ENCODE assay signal across 1 cellular context in the genomic region with DNA sequence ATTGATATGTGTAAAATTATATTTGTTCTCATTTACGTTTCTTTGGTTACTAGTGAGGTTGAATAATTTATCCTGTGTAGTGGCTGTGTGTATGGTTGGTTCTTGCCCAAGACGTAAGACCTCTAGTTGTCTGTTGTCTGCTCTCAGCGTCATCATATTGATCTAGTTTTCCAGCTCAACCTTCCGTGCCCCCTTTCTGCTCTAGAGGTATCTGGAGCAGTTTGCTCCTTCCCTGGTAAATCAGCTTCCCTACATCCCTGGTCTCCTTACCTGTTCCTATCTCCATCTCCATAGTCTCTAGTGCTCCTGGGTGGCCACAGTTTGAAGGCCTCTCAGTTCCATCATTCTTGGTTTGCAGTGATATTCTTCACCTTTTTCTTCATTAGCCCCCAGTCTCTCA.
TF ChIP-seq lines count a peak whose summit lies in the region.

No MANE protein-coding gene starts in this region.

TF ChIP-seq in WTC11, 78 proteins besides CTCF, POLR2A, EP300 and RAD21 (continued from another document):
- TF ChIP-seq, protein P1, sequence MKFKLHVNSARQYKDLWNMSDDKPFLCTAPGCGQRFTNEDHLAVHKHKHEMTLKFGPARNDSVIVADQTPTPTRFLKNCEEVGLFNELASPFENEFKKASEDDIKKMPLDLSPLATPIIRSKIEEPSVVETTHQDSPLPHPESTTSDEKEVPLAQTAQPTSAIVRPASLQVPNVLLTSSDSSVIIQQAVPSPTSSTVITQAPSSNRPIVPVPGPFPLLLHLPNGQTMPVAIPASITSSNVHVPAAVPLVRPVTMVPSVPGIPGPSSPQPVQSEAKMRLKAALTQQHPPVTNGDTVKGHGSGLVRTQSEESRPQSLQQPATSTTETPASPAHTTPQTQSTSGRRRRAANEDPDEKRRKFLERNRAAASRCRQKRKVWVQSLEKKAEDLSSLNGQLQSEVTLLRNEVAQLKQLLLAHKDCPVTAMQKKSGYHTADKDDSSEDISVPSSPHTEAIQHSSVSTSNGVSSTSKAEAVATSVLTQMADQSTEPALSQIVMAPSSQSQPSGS (CRISPR knock-in tag; IDR thresholded peaks at IDR 0.05; ENCODE audit: borderline replicate concordance, low read depth) = no peak
- no peak for TF ChIP-seq SMAD3 (CRISPR knock-in tag; IDR thresholded peaks at IDR 0.05; ENCODE audit: borderline replicate concordance)
- TF ChIP-seq, protein P2, sequence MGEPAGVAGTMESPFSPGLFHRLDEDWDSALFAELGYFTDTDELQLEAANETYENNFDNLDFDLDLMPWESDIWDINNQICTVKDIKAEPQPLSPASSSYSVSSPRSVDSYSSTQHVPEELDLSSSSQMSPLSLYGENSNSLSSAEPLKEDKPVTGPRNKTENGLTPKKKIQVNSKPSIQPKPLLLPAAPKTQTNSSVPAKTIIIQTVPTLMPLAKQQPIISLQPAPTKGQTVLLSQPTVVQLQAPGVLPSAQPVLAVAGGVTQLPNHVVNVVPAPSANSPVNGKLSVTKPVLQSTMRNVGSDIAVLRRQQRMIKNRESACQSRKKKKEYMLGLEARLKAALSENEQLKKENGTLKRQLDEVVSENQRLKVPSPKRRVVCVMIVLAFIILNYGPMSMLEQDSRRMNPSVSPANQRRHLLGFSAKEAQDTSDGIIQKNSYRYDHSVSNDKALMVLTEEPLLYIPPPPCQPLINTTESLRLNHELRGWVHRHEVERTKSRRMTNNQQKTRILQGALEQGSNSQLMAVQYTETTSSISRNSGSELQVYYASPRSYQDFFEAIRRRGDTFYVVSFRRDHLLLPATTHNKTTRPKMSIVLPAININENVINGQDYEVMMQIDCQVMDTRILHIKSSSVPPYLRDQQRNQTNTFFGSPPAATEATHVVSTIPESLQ (CRISPR knock-in tag; IDR thresholded peaks at IDR 0.05) = no peak
- TF ChIP-seq ZNF416 (CRISPR knock-in tag; IDR thresholded peaks at IDR 0.05) = no peak
- no peak for TF ChIP-seq JUN (CRISPR knock-in tag; IDR thresholded peaks at IDR 0.05)
- TF ChIP-seq KAT7 (CRISPR knock-in tag; IDR thresholded peaks at IDR 0.05; ENCODE audit: borderline replicate concordance) = no peak
- TF ChIP-seq, protein P3, sequence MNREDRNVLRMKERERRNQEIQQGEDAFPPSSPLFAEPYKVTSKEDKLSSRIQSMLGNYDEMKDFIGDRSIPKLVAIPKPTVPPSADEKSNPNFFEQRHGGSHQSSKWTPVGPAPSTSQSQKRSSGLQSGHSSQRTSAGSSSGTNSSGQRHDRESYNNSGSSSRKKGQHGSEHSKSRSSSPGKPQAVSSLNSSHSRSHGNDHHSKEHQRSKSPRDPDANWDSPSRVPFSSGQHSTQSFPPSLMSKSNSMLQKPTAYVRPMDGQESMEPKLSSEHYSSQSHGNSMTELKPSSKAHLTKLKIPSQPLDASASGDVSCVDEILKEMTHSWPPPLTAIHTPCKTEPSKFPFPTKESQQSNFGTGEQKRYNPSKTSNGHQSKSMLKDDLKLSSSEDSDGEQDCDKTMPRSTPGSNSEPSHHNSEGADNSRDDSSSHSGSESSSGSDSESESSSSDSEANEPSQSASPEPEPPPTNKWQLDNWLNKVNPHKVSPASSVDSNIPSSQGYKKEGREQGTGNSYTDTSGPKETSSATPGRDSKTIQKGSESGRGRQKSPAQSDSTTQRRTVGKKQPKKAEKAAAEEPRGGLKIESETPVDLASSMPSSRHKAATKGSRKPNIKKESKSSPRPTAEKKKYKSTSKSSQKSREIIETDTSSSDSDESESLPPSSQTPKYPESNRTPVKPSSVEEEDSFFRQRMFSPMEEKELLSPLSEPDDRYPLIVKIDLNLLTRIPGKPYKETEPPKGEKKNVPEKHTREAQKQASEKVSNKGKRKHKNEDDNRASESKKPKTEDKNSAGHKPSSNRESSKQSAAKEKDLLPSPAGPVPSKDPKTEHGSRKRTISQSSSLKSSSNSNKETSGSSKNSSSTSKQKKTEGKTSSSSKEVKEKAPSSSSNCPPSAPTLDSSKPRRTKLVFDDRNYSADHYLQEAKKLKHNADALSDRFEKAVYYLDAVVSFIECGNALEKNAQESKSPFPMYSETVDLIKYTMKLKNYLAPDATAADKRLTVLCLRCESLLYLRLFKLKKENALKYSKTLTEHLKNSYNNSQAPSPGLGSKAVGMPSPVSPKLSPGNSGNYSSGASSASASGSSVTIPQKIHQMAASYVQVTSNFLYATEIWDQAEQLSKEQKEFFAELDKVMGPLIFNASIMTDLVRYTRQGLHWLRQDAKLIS (CRISPR knock-in tag; IDR thresholded peaks at IDR 0.05; ENCODE audit: borderline replicate concordance) = no peak
- TF ChIP-seq ZNF671 (CRISPR knock-in tag; IDR thresholded peaks at IDR 0.05) = no peak
- TF ChIP-seq, protein P4, sequence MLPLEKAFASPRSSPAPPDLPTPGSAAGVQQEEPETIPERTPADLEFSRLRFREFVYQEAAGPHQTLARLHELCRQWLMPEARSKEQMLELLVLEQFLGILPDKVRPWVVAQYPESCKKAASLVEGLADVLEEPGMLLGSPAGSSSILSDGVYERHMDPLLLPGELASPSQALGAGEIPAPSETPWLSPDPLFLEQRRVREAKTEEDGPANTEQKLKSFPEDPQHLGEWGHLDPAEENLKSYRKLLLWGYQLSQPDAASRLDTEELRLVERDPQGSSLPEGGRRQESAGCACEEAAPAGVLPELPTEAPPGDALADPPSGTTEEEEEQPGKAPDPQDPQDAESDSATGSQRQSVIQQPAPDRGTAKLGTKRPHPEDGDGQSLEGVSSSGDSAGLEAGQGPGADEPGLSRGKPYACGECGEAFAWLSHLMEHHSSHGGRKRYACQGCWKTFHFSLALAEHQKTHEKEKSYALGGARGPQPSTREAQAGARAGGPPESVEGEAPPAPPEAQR (CRISPR knock-in tag; IDR thresholded peaks at IDR 0.05) = no peak
- no peak for TF ChIP-seq HMGA2 (CRISPR knock-in tag; IDR thresholded peaks at IDR 0.05)
- TF ChIP-seq SOX15 (CRISPR knock-in tag; IDR thresholded peaks at IDR 0.05) = no peak
- TF ChIP-seq, protein P5, sequence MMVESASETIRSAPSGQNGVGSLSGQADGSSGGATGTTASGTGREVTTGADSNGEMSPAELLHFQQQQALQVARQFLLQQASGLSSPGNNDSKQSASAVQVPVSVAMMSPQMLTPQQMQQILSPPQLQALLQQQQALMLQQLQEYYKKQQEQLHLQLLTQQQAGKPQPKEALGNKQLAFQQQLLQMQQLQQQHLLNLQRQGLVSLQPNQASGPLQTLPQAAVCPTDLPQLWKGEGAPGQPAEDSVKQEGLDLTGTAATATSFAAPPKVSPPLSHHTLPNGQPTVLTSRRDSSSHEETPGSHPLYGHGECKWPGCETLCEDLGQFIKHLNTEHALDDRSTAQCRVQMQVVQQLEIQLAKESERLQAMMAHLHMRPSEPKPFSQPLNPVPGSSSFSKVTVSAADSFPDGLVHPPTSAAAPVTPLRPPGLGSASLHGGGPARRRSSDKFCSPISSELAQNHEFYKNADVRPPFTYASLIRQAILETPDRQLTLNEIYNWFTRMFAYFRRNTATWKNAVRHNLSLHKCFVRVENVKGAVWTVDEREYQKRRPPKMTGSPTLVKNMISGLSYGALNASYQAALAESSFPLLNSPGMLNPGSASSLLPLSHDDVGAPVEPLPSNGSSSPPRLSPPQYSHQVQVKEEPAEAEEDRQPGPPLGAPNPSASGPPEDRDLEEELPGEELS (CRISPR knock-in tag; IDR thresholded peaks at IDR 0.05) = no peak
- TF ChIP-seq, protein P6, sequence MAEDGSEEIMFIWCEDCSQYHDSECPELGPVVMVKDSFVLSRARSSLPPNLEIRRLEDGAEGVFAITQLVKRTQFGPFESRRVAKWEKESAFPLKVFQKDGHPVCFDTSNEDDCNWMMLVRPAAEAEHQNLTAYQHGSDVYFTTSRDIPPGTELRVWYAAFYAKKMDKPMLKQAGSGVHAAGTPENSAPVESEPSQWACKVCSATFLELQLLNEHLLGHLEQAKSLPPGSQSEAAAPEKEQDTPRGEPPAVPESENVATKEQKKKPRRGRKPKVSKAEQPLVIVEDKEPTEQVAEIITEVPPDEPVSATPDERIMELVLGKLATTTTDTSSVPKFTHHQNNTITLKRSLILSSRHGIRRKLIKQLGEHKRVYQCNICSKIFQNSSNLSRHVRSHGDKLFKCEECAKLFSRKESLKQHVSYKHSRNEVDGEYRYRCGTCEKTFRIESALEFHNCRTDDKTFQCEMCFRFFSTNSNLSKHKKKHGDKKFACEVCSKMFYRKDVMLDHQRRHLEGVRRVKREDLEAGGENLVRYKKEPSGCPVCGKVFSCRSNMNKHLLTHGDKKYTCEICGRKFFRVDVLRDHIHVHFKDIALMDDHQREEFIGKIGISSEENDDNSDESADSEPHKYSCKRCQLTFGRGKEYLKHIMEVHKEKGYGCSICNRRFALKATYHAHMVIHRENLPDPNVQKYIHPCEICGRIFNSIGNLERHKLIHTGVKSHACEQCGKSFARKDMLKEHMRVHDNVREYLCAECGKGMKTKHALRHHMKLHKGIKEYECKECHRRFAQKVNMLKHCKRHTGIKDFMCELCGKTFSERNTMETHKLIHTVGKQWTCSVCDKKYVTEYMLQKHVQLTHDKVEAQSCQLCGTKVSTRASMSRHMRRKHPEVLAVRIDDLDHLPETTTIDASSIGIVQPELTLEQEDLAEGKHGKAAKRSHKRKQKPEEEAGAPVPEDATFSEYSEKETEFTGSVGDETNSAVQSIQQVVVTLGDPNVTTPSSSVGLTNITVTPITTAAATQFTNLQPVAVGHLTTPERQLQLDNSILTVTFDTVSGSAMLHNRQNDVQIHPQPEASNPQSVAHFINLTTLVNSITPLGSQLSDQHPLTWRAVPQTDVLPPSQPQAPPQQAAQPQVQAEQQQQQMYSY (CRISPR knock-in tag; IDR thresholded peaks at IDR 0.05) = no peak
- no peak for TF ChIP-seq SMAD4 (CRISPR knock-in tag; IDR thresholded peaks at IDR 0.05)
